ENCODE assay signal across 1 cellular context in the genomic region with DNA sequence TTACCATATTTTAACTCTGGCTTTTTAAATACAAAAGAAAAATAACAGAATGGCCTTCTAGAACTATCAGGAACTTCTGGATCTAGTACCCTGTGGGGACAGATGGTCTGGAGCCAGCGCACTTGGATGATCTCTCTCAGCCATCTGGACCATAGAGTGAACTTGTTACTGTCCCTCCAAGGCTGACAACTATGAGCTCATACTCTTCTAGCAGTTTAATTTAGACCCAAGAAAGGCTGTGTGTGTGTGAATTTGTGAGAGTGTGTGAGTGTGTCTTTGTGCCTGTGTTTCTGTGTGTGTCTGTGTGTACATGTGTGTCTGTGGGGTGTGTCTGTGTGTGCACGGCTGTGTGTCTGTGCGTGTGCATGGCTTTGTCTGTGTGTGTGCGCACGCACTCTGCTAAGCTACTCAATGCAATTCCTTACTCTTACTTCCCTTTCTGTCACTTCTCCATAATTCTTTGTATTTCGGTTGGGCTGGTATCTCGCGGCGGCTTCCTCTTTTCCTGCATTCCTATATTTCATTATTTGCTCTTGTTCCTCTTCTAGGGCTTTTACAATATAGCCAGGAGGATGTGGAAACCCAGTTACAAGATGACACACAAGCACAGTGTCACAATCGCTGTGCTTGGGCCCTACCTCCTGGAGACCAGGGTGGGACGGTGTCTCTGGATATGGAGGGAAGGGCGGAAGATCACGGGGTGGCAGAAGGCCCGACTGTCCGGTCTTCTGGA.
TF ChIP-seq lines count a peak whose summit lies in the region.

No MANE protein-coding gene starts in this region.

TF ChIP-seq in K562, 482 proteins besides CTCF, POLR2A, EP300 and RAD21 (continues in another document):
- TF ChIP-seq NCOR1 (IDR thresholded peaks at IDR 0.05) (peak; percentile 24; the same call in 1 of the 2 replicates), ZNF41 (CRISPR knock-in tag; conservative IDR thresholded peaks at IDR 0.05) (no peak), CUX1 (CRISPR knock-in tag; IDR thresholded peaks at IDR 0.05) (0 out of 2 replicates have a peak, but pooled peaks have one; percentile 37), TCF7L2 (IDR thresholded peaks at IDR 0.05; ENCODE audit: low read depth, low read length) (no peak), CHD1 (IDR thresholded peaks at IDR 0.05; ENCODE audit: low read length) (no peak), NFXL1 (CRISPR knock-in tag; IDR thresholded peaks at IDR 0.05) (no peak), NR1H2 (CRISPR knock-in tag; IDR thresholded peaks at IDR 0.05) (no peak), MCM5 (IDR thresholded peaks at IDR 0.05; ENCODE audit: low read depth) (no peak), PRPF4 (IDR thresholded peaks at IDR 0.05; ENCODE audit: insufficient read depth, low read depth, low read length, poor library complexity, severe bottlenecking) (no peak), HMGN3 (IDR thresholded peaks at IDR 0.05; ENCODE audit: borderline replicate concordance, extremely low read depth, insufficient read length, low read depth, low read length) (no peak), PHB (CRISPR knock-in tag; IDR thresholded peaks at IDR 0.05) (no peak), SOX6 (IDR thresholded peaks at IDR 0.05) (peak; percentile 77), TCF7 (IDR thresholded peaks at IDR 0.05; ENCODE audit: borderline replicate concordance) (no peak), ZNF311 (CRISPR knock-in tag; IDR thresholded peaks at IDR 0.05) (0 out of 2 replicates have a peak, but pooled peaks have one; percentile 17), E2F8 (IDR thresholded peaks at IDR 0.05; ENCODE audit: low read depth, partially characterized antibody) (peak; percentile 29), ZNF830 (CRISPR knock-in tag; IDR thresholded peaks at IDR 0.05) (no peak), ZNF780A (CRISPR knock-in tag; IDR thresholded peaks at IDR 0.05) (no peak), CREBBP (IDR thresholded peaks at IDR 0.05; ENCODE audit: low read depth, low read length) (no peak), NEUROD1 (IDR thresholded peaks at IDR 0.05; ENCODE audit: borderline replicate concordance, low read depth, low read length, partially characterized antibody) (no peak), DMBX1 (CRISPR knock-in tag; IDR thresholded peaks at IDR 0.05; ENCODE audit: borderline replicate concordance) (0 out of 2 replicates have a peak, but pooled peaks have one; percentile 3), PTRF (tag; IDR thresholded peaks at IDR 0.05) (no peak), TSHZ1 (CRISPR knock-in tag; IDR thresholded peaks at IDR 0.05) (no peak), HDGF (IDR thresholded peaks at IDR 0.05) (peak; percentile 95), FOXK1 (CRISPR knock-in tag; IDR thresholded peaks at IDR 0.05; ENCODE audit: borderline replicate concordance) (no peak), RFX5 (IDR thresholded peaks at IDR 0.05; ENCODE audit: low read depth, low read length) (no peak), RB1 (IDR thresholded peaks at IDR 0.05; ENCODE audit: low read depth) (no peak), HOXB6 (CRISPR knock-in tag; IDR thresholded peaks at IDR 0.05; ENCODE audit: borderline replicate concordance) (no peak), ZKSCAN8 (CRISPR knock-in tag; IDR thresholded peaks at IDR 0.05) (no peak), ZNF274 (IDR thresholded peaks at IDR 0.05; ENCODE audit: borderline replicate concordance, low read depth, low read length) (no peak), ZNF699 (CRISPR knock-in tag; IDR thresholded peaks at IDR 0.05; ENCODE audit: insufficient replicate concordance) (no peak), HSF4 (CRISPR knock-in tag; IDR thresholded peaks at IDR 0.05; ENCODE audit: borderline replicate concordance) (no peak), FOXP1 (CRISPR knock-in tag; IDR thresholded peaks at IDR 0.05) (0 out of 2 replicates have a peak, but pooled peaks have one; percentile 44), TARDBP (IDR thresholded peaks at IDR 0.05) (no peak), XRCC5 (IDR thresholded peaks at IDR 0.05; ENCODE audit: low read depth, low read length) (no peak), E2F4 (CRISPR knock-in tag; IDR thresholded peaks at IDR 0.05; ENCODE audit: low read depth) (no peak), ZNF134 (CRISPR knock-in tag; conservative IDR thresholded peaks at IDR 0.05) (no peak), RBM34 (IDR thresholded peaks at IDR 0.05; ENCODE audit: borderline replicate concordance, insufficient read depth, low read length) (no peak), NFE2 (IDR thresholded peaks at IDR 0.05; ENCODE audit: low read depth) (no peak), ZNF175 (CRISPR knock-in tag; IDR thresholded peaks at IDR 0.05; ENCODE audit: low read depth) (no peak)
- TF ChIP-seq, protein P1, sequence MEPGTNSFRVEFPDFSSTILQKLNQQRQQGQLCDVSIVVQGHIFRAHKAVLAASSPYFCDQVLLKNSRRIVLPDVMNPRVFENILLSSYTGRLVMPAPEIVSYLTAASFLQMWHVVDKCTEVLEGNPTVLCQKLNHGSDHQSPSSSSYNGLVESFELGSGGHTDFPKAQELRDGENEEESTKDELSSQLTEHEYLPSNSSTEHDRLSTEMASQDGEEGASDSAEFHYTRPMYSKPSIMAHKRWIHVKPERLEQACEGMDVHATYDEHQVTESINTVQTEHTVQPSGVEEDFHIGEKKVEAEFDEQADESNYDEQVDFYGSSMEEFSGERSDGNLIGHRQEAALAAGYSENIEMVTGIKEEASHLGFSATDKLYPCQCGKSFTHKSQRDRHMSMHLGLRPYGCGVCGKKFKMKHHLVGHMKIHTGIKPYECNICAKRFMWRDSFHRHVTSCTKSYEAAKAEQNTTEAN (CRISPR knock-in tag; IDR thresholded peaks at IDR 0.05) = no peak; the same call in 1 of the 2 replicates
- TF ChIP-seq, protein P2, sequence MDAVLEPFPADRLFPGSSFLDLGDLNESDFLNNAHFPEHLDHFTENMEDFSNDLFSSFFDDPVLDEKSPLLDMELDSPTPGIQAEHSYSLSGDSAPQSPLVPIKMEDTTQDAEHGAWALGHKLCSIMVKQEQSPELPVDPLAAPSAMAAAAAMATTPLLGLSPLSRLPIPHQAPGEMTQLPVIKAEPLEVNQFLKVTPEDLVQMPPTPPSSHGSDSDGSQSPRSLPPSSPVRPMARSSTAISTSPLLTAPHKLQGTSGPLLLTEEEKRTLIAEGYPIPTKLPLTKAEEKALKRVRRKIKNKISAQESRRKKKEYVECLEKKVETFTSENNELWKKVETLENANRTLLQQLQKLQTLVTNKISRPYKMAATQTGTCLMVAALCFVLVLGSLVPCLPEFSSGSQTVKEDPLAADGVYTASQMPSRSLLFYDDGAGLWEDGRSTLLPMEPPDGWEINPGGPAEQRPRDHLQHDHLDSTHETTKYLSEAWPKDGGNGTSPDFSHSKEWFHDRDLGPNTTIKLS (IDR thresholded peaks at IDR 0.05; ENCODE audit: borderline replicate concordance, low read depth) = peak; percentile 97; the same call in 1 of the 2 replicates
- TF ChIP-seq, protein P3, sequence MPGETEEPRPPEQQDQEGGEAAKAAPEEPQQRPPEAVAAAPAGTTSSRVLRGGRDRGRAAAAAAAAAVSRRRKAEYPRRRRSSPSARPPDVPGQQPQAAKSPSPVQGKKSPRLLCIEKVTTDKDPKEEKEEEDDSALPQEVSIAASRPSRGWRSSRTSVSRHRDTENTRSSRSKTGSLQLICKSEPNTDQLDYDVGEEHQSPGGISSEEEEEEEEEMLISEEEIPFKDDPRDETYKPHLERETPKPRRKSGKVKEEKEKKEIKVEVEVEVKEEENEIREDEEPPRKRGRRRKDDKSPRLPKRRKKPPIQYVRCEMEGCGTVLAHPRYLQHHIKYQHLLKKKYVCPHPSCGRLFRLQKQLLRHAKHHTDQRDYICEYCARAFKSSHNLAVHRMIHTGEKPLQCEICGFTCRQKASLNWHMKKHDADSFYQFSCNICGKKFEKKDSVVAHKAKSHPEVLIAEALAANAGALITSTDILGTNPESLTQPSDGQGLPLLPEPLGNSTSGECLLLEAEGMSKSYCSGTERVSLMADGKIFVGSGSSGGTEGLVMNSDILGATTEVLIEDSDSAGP (CRISPR knock-in tag; IDR thresholded peaks at IDR 0.05) = no peak
- TF ChIP-seq, protein P4, sequence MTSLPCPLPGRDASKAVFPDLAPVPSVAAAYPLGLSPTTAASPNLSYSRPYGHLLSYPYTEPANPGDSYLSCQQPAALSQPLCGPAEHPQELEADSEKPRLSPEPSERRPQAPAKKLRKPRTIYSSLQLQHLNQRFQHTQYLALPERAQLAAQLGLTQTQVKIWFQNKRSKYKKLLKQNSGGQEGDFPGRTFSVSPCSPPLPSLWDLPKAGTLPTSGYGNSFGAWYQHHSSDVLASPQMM (CRISPR knock-in tag; IDR thresholded peaks at IDR 0.05) = no peak
